ENCODE assay signal across 15 cellular contexts in the genomic region with DNA sequence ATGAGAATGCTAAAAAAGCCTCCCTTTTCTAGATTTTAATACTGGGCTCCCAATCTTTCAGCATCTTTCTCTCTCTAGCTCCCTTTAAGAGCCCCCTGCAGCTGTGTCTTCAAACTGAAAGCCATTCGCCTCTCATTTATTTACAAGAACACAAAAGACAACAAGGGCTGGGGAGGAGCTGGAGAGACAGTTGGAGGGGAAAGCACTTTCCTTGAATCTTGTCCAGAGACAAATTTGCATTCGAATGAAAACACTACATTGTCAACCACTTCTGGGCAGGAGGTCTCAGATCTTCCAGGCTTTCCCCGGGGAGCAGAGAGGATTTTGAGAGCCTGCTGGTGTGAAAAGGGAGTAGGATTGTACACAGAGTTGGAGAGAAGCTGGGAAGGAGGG.
DNase-seq lines count a peak whose midpoint lies in the region; ATAC-seq and TF ChIP-seq lines count a peak whose summit lies in the region.
"Had no signal": no experiment of that assay in that cellular context is flagged by ENCODE, and none has a peak within 500 bp of the region (broad histone marks: within the 10 kb centered on the region; RNA-seq: fewer than 3 reads in every experiment).

No MANE protein-coding gene starts in this region.

- H3K36me3 ChIP-seq in stomach smooth muscle (ENCODE audit: control insufficient read depth in 2 of 2, insufficient read depth in 2 of 2, low read length in 2 of 2) (no peaks in the 10 kb centered on the region), tibial artery (no peaks in the 10 kb centered on the region)
- H3K36me3 ChIP-seq: upper lobe of left lung had no signal

- H3K27me3 ChIP-seq in stomach smooth muscle (ENCODE audit: control insufficient read depth in 1 of 2, insufficient read depth in 2 of 2, low read length in 2 of 2) = peaks cover 8 to 17% of the 10 kb centered on the region in 2 donors
- H3K27me3 ChIP-seq in tibial artery = peaks cover 0 to 32% of the 10 kb centered on the region in 2 donors
- H3K27me3 ChIP-seq: upper lobe of left lung had no signal

- peak overlapping the region; percentile 4 to 43 for H3K4me3 ChIP-seq in stomach smooth muscle (ENCODE audit: low read length in 2 of 2)
- H3K4me3 ChIP-seq in tibial artery = no peak overlapping the region

- DNase-seq in DMS 273 (lab: John Stamatoyannopoulos, UW; ENCODE audit: unreplicated experiment) = peak; percentile 29
- DNase-seq in DMS 273 treated with DMSO at 0.1 percent for 48 hours (lab: John Stamatoyannopoulos, UW) = no peak
- peak; percentile 29 for DNase-seq in astrocyte of the hippocampus (ENCODE audit: low read depth, low spot score)
- DNase-seq in iPS-NIHi11 (ENCODE audit: low spot score) = peak; percentile 53
- DNase-seq in tibial artery = no peak
- no peak for DNase-seq in AG08395 (ENCODE audit: low spot score)
- DNase-seq: activated CD4-positive, alpha-beta T cell treated with anti-CD3 and anti-CD28 coated beads, Interleukin-2, amount 50 U/mL, for 4 hours; activated effector memory CD4-positive, alpha-beta T cell treated with anti-CD3 and anti-CD28 coated beads, Interleukin-2, amount 50 U/mL, for 16 hours; COR-L47; naive thymus-derived CD8-positive, alpha-beta T cell; stimulated activated CD4-positive, alpha-beta T cell treated with anti-CD3 and anti-CD28 coated beads, Interleukin-15, amount 100 ng/mL, for 24 hours; upper lobe of left lung had no signal

- no peak for TF ChIP-seq CTCF in tibial artery (IDR thresholded peaks at IDR 0.05)

- H3K9ac ChIP-seq in stomach smooth muscle (ENCODE audit: low read length in 2 of 2) = no peak overlapping the region

- H3K9me3 ChIP-seq in stomach smooth muscle (ENCODE audit: control insufficient read depth in 2 of 2, low read length in 2 of 2) = no peaks in the 10 kb centered on the region
- H3K9me3 ChIP-seq in tibial artery = no peaks in the 10 kb centered on the region
- H3K9me3 ChIP-seq: upper lobe of left lung had no signal

- H3K27ac ChIP-seq in stomach smooth muscle (ENCODE audit: low read length) (no peak overlapping the region), tibial artery (no peak overlapping the region)
- H3K27ac ChIP-seq: upper lobe of left lung had no signal

- ATAC-seq in GM21423 (IDR thresholded peaks at IDR 0.05; ENCODE audit: unreplicated experiment) = no peak
- ATAC-seq: esophagus mucosa; naive thymus-derived CD8-positive, alpha-beta T cell had no signal

- intact Hi-C loops in tibial artery (cut with DNase I; ENCODE audit: low total_unique reads) = no loop called here

- peaks cover 8% of the 10 kb centered on the region for H3K4me1 ChIP-seq in stomach smooth muscle (ENCODE audit: control insufficient read depth, insufficient read depth, low read length)
- H3K4me1 ChIP-seq in tibial artery = peaks cover 0 to 19% (median 8%) of the 10 kb centered on the region in 4 donors

Comparison
In these comparisons a context has a peak if more than half of its experiments do, and no peak if none do; other contexts are left out.
1. DNase-seq: peak in DMS 273 (single experiment), astrocyte of the hippocampus (single experiment) and iPS-NIHi11 (single experiment); none in DMS 273 treated with DMSO at 0.1 percent for 48 hours (single experiment), tibial artery (0 of 2) and AG08395 (single experiment).
2. H3K4me3 ChIP-seq: peak in stomach smooth muscle (2 of 2); none in tibial artery (0 of 2).